ENCODE assay signal across 8 cellular contexts in genomic region chr1:157992031-157992568, GRCh38. TPM values are rescaled to one million over a fixed set of nuclear protein-coding genes. Genes with fewer than 3 reads are reported as not detected.
DNase-seq lines count a peak whose midpoint lies in the region; ATAC-seq and TF ChIP-seq lines count a peak whose summit lies in the region.

No MANE protein-coding gene starts in this region.

- peak; percentile 78 for ATAC-seq in Right ventricle myocardium inferior
- ATAC-seq in GM18511 (IDR thresholded peaks at IDR 0.05; ENCODE audit: unreplicated experiment) = no peak

- H3K27me3 ChIP-seq in stomach smooth muscle (ENCODE audit: control insufficient read depth in 1 of 2, insufficient read depth in 2 of 2, low read length in 2 of 2) = peaks cover 2 to 4% of the 10 kb centered on the region in 2 donors

- TF ChIP-seq CTCF in endothelial cell (IDR thresholded peaks at IDR 0.05; ENCODE audit: unreplicated experiment) = peak; percentile 74

- H3K4me3 ChIP-seq in stomach smooth muscle (ENCODE audit: low read length in 2 of 2) = no peak overlapping the region

- peaks cover 36% of the 10 kb centered on the region for H3K4me1 ChIP-seq in stomach smooth muscle (ENCODE audit: control insufficient read depth, insufficient read depth, low read length)

- no peak overlapping the region for H3K27ac Mint-ChIP-seq in activated CD4-positive, alpha-beta T cell treated with anti-CD3 and anti-CD28 coated beads, Interleukin-2, amount 10 ng/mL, durations not matched to agents 24 days and 14 days
- no peak overlapping the region for H3K27ac Mint-ChIP-seq in endothelial cell (ENCODE audit: unreplicated experiment)

- H3K36me3 ChIP-seq in stomach smooth muscle (ENCODE audit: control insufficient read depth in 2 of 2, insufficient read depth in 2 of 2, low read length in 2 of 2) = peaks cover 0 to 1% of the 10 kb centered on the region in 2 donors

- no peak for DNase-seq in Right ventricle myocardium inferior (ENCODE audit: missing footprints)
- DNase-seq in cardiac septum (ENCODE audit: low spot score) = no peak
- DNase-seq in NCI-H2029 treated with DMSO at 0.1 percent for 48 hours (lab: John Stamatoyannopoulos, UW) = peak; percentile 24
- peak; percentile 77 for DNase-seq in activated CD4-positive, alpha-beta T cell treated with anti-CD3 and anti-CD28 coated beads, Interleukin-2, amount 10 ng/mL, durations not matched to agents 24 days and 14 days
- peak; percentile 80 for DNase-seq in endothelial cell (ENCODE audit: low spot score)
- peak; percentile 63 for DNase-seq in midbrain (lab: John Stamatoyannopoulos, UW)

- peaks cover 43% of the 10 kb centered on the region for H3K27me3 Mint-ChIP-seq in activated CD4-positive, alpha-beta T cell treated with anti-CD3 and anti-CD28 coated beads, Interleukin-2, amount 10 ng/mL, durations not matched to agents 24 days and 14 days
- peaks cover 17% of the 10 kb centered on the region for H3K27me3 Mint-ChIP-seq in endothelial cell (ENCODE audit: unreplicated experiment)

- H3K4me3 Mint-ChIP-seq in activated CD4-positive, alpha-beta T cell treated with anti-CD3 and anti-CD28 coated beads, Interleukin-2, amount 10 ng/mL, durations not matched to agents 24 days and 14 days = no peak overlapping the region
- no peak overlapping the region for H3K4me3 Mint-ChIP-seq in endothelial cell (ENCODE audit: unreplicated experiment)

- no peaks in the 10 kb centered on the region for H3K9me3 ChIP-seq in stomach smooth muscle (ENCODE audit: control insufficient read depth in 2 of 2, low read length in 2 of 2)

- H3K9me3 Mint-ChIP-seq in activated CD4-positive, alpha-beta T cell treated with anti-CD3 and anti-CD28 coated beads, Interleukin-2, amount 10 ng/mL, durations not matched to agents 24 days and 14 days = no peaks in the 10 kb centered on the region
- H3K9me3 Mint-ChIP-seq in endothelial cell (ENCODE audit: unreplicated experiment) = no peaks in the 10 kb centered on the region

- peak overlapping the region; percentile 37 for H3K27ac ChIP-seq in stomach smooth muscle (ENCODE audit: low read length)

- no peak overlapping the region for H3K9ac ChIP-seq in stomach smooth muscle (ENCODE audit: low read length in 2 of 2)

- intact Hi-C loops in Right ventricle myocardium inferior (cut with DNase I) (loop anchor here (1.0 to 2.0 kb wide), 4 partner anchors 27 to 133 kb away; no protein-coding TSS in a partner anchor), cardiac septum (cut with DNase I) (loop anchor here (1.0 to 10.0 kb wide), 3 partner anchors 44 to 123 kb away; no protein-coding TSS in a partner anchor)
- intact Hi-C loops in activated CD4-positive, alpha-beta T cell treated with anti-CD3 and anti-CD28 coated beads, Interleukin-2, amount 10 ng/mL, durations not matched to agents 24 days and 14 days (cut with micrococcal nuclease) = loop anchor here (1.0 kb wide), 3 partner anchors 29 to 133 kb away; no protein-coding TSS in a partner anchor

- no peaks in the 10 kb centered on the region for H3K36me3 Mint-ChIP-seq in activated CD4-positive, alpha-beta T cell treated with anti-CD3 and anti-CD28 coated beads, Interleukin-2, amount 10 ng/mL, durations not matched to agents 24 days and 14 days (ENCODE audit: low read depth)
- peaks cover 5% of the 10 kb centered on the region for H3K36me3 Mint-ChIP-seq in endothelial cell (ENCODE audit: low read depth, unreplicated experiment)

- peaks cover 3% of the 10 kb centered on the region for H3K4me1 Mint-ChIP-seq in activated CD4-positive, alpha-beta T cell treated with anti-CD3 and anti-CD28 coated beads, Interleukin-2, amount 10 ng/mL, durations not matched to agents 24 days and 14 days
- H3K4me1 Mint-ChIP-seq in endothelial cell (ENCODE audit: unreplicated experiment) = peaks cover 38% of the 10 kb centered on the region

RNA-seq across cellular contexts. Expression of gene KIRREL1, which starts 1.3 kb away (rescaled TPM):
- total RNA-seq in Right ventricle myocardium inferior = 11.3 TPM
- 10.9 TPM for total RNA-seq in cardiac septum
- 0.02 TPM in 1 of 2 replicates, not detected in the other for total RNA-seq in activated CD4-positive, alpha-beta T cell treated with anti-CD3 and anti-CD28 coated beads, Interleukin-2, amount 10 ng/mL, durations not matched to agents 24 days and 14 days
- 66.8 TPM for total RNA-seq in endothelial cell (ENCODE audit: unreplicated experiment)

Comparison
In these comparisons a context has a peak if more than half of its experiments do, and no peak if none do; other contexts are left out.
1. DNase-seq: peak in NCI-H2029 treated with DMSO at 0.1 percent for 48 hours (single experiment), activated CD4-positive, alpha-beta T cell treated with anti-CD3 and anti-CD28 coated beads, Interleukin-2, amount 10 ng/mL, durations not matched to agents 24 days and 14 days (single experiment), endothelial cell (single experiment) and midbrain (single experiment); none in Right ventricle myocardium inferior (single experiment) and cardiac septum (single experiment).
2. RNA of gene KIRREL1, which starts 1.3 kb away (total RNA-seq): 66.8 TPM in endothelial cell (single experiment), 11.3 TPM in Right ventricle myocardium inferior (single experiment) and 10.9 TPM in cardiac septum (single experiment); 0.02 TPM in activated CD4-positive, alpha-beta T cell treated with anti-CD3 and anti-CD28 coated beads, Interleukin-2, amount 10 ng/mL, durations not matched to agents 24 days and 14 days; every median in the first group is over 10 times any median in the second.